9 cellular contexts compared by ENCODE assay signal in genomic region chr1:54253480-54253879, GRCh38. TPM values are rescaled to one million over a fixed set of nuclear protein-coding genes. Genes with fewer than 3 reads are reported as not detected.
A peak's percentile ranks its signal among the peaks of the same experiment; 100 is the strongest.
DNase-seq lines count a peak whose midpoint lies in the region; ATAC-seq, FAIRE-seq and TF ChIP-seq lines count a peak whose summit lies in the region.
"Had no signal": no experiment of that assay in that cellular context is flagged by ENCODE, and none has a peak within 500 bp of the region (broad histone marks: within the 10 kb centered on the region; RNA-seq: fewer than 3 reads in every experiment).

No MANE protein-coding gene starts in this region.

- H3K4me3 ChIP-seq in kidney (ENCODE audit: low read length in 2 of 2) (no peak overlapping the region), lower lobe of right lung (no peak overlapping the region)

- intact Hi-C loops in kidney (cut with DNase I) (no loop called here), lower lobe of right lung (cut with DNase I) (no loop called here)

- peak; percentile 42 for FAIRE-seq in HTR-8/SVneo (lab: Jason Lieb, UNC)
- FAIRE-seq in kidney (lab: Jason Lieb, UNC) = no peak

- no peak overlapping the region for H3K9ac ChIP-seq in kidney (ENCODE audit: low read length in 2 of 2)

- peak; percentile 98 for DNase-seq in AG08395 (ENCODE audit: low spot score)
- DNase-seq in HTR-8/SVneo (ENCODE audit: insufficient read length, low spot score) = peak; percentile 91
- peak; percentile 95 for DNase-seq in astrocyte of the hippocampus (ENCODE audit: low read depth, low spot score)
- peak; percentile 41 for DNase-seq in kidney
- DNase-seq in retina = no peak
- DNase-seq in ecto neural progenitor cell (ENCODE audit: low spot score) = no peak
- no peak for DNase-seq in NCI-H1105 treated with DMSO at 0.1 percent for 48 hours (lab: John Stamatoyannopoulos, UW)
- DNase-seq in lower lobe of right lung = no peak
- DNase-seq: DND-41 had no signal

- no peaks in the 10 kb centered on the region for H3K27me3 ChIP-seq in lower lobe of right lung (ENCODE audit: low read depth)

- H3K4me1 ChIP-seq in kidney (ENCODE audit: control insufficient read depth in 1 of 2, insufficient read depth in 1 of 2, low read depth in 1 of 2, low read length in 2 of 2) = peaks cover 0 to 8% of the 10 kb centered on the region in 2 donors
- H3K4me1 ChIP-seq in lower lobe of right lung = no peaks in the 10 kb centered on the region

- TF ChIP-seq CTCF in kidney (IDR thresholded peaks at IDR 0.05; ENCODE audit: borderline replicate concordance, extremely low read depth, insufficient read depth) = no peak
- TF ChIP-seq CTCF in lower lobe of right lung (IDR thresholded peaks at IDR 0.05) = no peak

- no peak overlapping the region for H3K27ac ChIP-seq in kidney (ENCODE audit: low read depth in 2 of 2, low read length in 2 of 2)
- no peak overlapping the region for H3K27ac ChIP-seq in lower lobe of right lung

- H3K9me3 ChIP-seq in kidney (ENCODE audit: control insufficient read depth in 1 of 2, low read length in 2 of 2) = no peaks in the 10 kb centered on the region
- H3K9me3 ChIP-seq in lower lobe of right lung = no peaks in the 10 kb centered on the region

- no peak for ATAC-seq in lower lobe of right lung

- H3K36me3 ChIP-seq in kidney (ENCODE audit: control insufficient read depth in 1 of 2, insufficient read depth in 2 of 2, low read length in 2 of 2) (peaks cover 2 to 3% of the 10 kb centered on the region in 2 donors), lower lobe of right lung (peaks cover 21% of the 10 kb centered on the region)

RNA-seq across cellular contexts. Expression of gene MRPL37, which starts 53.5 kb away (rescaled TPM):
- 47.4 TPM for total RNA-seq in kidney
- 114 TPM for polyA plus RNA-seq in kidney (ENCODE audit: insufficient read depth, low read depth, low replicate concordance)
- 41.8 TPM for total RNA-seq in lower lobe of right lung

RNA-seq across cellular contexts. Expression of gene CYB5RL, which starts 53.6 kb away (rescaled TPM):
- total RNA-seq in kidney = 8.1 TPM
- polyA plus RNA-seq in kidney (ENCODE audit: insufficient read depth, low read depth, low replicate concordance) = 3.9 TPM
- total RNA-seq in lower lobe of right lung = 9.0 TPM

Comparison
In these comparisons a context has a peak if more than half of its experiments do, and no peak if none do; other contexts are left out.
1. DNase-seq: peak in AG08395 (single experiment), HTR-8/SVneo (single experiment), astrocyte of the hippocampus (single experiment) and kidney (single experiment); none in retina (single experiment), ecto neural progenitor cell (single experiment), NCI-H1105 treated with DMSO at 0.1 percent for 48 hours (single experiment) and lower lobe of right lung (single experiment).